ENCODE assay signal across 11 cellular contexts in genomic region chr2:121479882-121480522, GRCh38. TPM values are rescaled to one million over a fixed set of nuclear protein-coding genes. Genes with fewer than 3 reads are reported as not detected.
DNase-seq lines count a peak whose midpoint lies in the region; ATAC-seq and TF ChIP-seq lines count a peak whose summit lies in the region.
"Had no signal": no experiment of that assay in that cellular context is flagged by ENCODE, and none has a peak within 500 bp of the region (broad histone marks: within the 10 kb centered on the region; RNA-seq: fewer than 3 reads in every experiment).

No MANE protein-coding gene starts in this region.

- H2AFZ ChIP-seq in OCI-LY1 (ENCODE audit: low read length): no peak overlapping the region

- peak overlapping the region; percentile 11 for H3K27ac Mint-ChIP-seq in activated CD4-positive, alpha-beta T cell treated with anti-CD3 and anti-CD28 coated beads for 36 hours

- H3K27ac ChIP-seq in OCI-LY1 (ENCODE audit: low read depth, low read length, poor library complexity, severe bottlenecking): no peak overlapping the region
- no peak overlapping the region for H3K27ac ChIP-seq in cardiac muscle cell
- H3K27ac ChIP-seq in transverse colon: peak overlapping the region in 2 of 4 donors; percentile 22 to 45
- H3K27ac ChIP-seq: BLaER1 treated with 17β-estradiol and CSF1 and Interleukin-3, amounts not matched to agents 10 nM and 100 nM; HL-60 had no signal

- TF ChIP-seq EP300 in transverse colon (IDR thresholded peaks at IDR 0.05; ENCODE audit: low read depth): no peak

- H3K27me3 ChIP-seq in OCI-LY1 (ENCODE audit: insufficient read depth, low read length) (no peaks in the 10 kb centered on the region), cardiac muscle cell (no peaks in the 10 kb centered on the region), transverse colon (no peaks in the 10 kb centered on the region)
- H3K27me3 ChIP-seq: BLaER1 treated with 17β-estradiol and CSF1 and Interleukin-3, amounts not matched to agents 10 nM and 100 nM had no signal

- CTCF ChIA-PET in activated CD4-positive, alpha-beta T cell treated with anti-CD3 and anti-CD28 coated beads for 36 hours (lab: Charles Lee): interaction anchor here (0.6 to 1.2 kb wide), 4 partner anchors 9 to 1167 kb away, joined by 3 to 4 read pairs (median 3); no protein-coding TSS in a partner anchor

- no peaks in the 10 kb centered on the region for H3F3A ChIP-seq in OCI-LY1 (ENCODE audit: insufficient read depth, low read length)

- no peak for ATAC-seq in activated CD4-positive, alpha-beta T cell treated with anti-CD3 and anti-CD28 coated beads for 36 hours
- no peak for ATAC-seq in HG02885 (IDR thresholded peaks at IDR 0.05; ENCODE audit: poor library complexity, unreplicated experiment)

- no peaks in the 10 kb centered on the region for H3K9me3 Mint-ChIP-seq in activated CD4-positive, alpha-beta T cell treated with anti-CD3 and anti-CD28 coated beads for 36 hours (ENCODE audit: low read depth)

- H3K9ac ChIP-seq in OCI-LY1 (ENCODE audit: low read length): no peak overlapping the region
- H3K9ac ChIP-seq: BLaER1 treated with 17β-estradiol and CSF1 and Interleukin-3, amounts not matched to agents 10 nM and 100 nM had no signal

- H3K79me2 ChIP-seq in OCI-LY1 (ENCODE audit: insufficient read depth, low read length): 0 out of 2 replicates have a peak, but pooled peaks cover 6% of the 10 kb centered on the region

- POLR2A ChIA-PET in activated CD4-positive, alpha-beta T cell treated with anti-CD3 and anti-CD28 coated beads for 36 hours (lab: Charles Lee): no interaction called here

- 34 to 40% methylated on average over 5 to 8 of the region's 8 CpGs for WGBS in transverse colon (ENCODE audit: low coverage in 1 of 2), 2 donors

- H3K9me3 ChIP-seq in OCI-LY1 (ENCODE audit: low read length) (no peaks in the 10 kb centered on the region), cardiac muscle cell (ENCODE audit: low read depth) (no peaks in the 10 kb centered on the region), transverse colon (no peaks in the 10 kb centered on the region)
- H3K9me3 ChIP-seq: BLaER1 treated with 17β-estradiol and CSF1 and Interleukin-3, amounts not matched to agents 10 nM and 100 nM had no signal

- H3K4me2 ChIP-seq in OCI-LY1 (ENCODE audit: low read length): no peak overlapping the region
- H3K4me2 ChIP-seq: BLaER1 treated with 17β-estradiol and CSF1 and Interleukin-3, amounts not matched to agents 10 nM and 100 nM had no signal

- H3K4me3 Mint-ChIP-seq in activated CD4-positive, alpha-beta T cell treated with anti-CD3 and anti-CD28 coated beads for 36 hours: no peak overlapping the region

- no peak for TF ChIP-seq POLR2A in transverse colon (IDR thresholded peaks at IDR 0.05)

- DNase-seq in activated CD4-positive, alpha-beta T cell treated with anti-CD3 and anti-CD28 coated beads for 36 hours: no peak
- no peak for DNase-seq in activated CD4-positive, alpha-beta T cell treated with anti-CD3 and anti-CD28 coated beads, Interleukin-2, amount 50 U/mL, for 1 hour
- DNase-seq in cardiac muscle cell (ENCODE audit: low read depth in 1 of 2, low spot score in 1 of 2) (peak; percentile 42 to 43), transverse colon (peak; percentile 68), COR-L47 (lab: John Stamatoyannopoulos, UW) (no peak)
- no peak for DNase-seq in stimulated activated CD4-positive, alpha-beta T cell treated with anti-CD3 and anti-CD28 coated beads, Interleukin-2, amount 100 ng/mL, for 48 hours
- DNase-seq: activated T-cell treated with anti-CD3 and anti-CD28 coated beads for 4 hours had no signal

- H3K36me3 ChIP-seq in OCI-LY1 (ENCODE audit: insufficient read depth, low read length): peaks cover 4% of the 10 kb centered on the region; the same call in 1 of the 2 replicates
- no peaks in the 10 kb centered on the region for H3K36me3 ChIP-seq in cardiac muscle cell
- H3K36me3 ChIP-seq in transverse colon: no peaks in the 10 kb centered on the region

- peaks cover 7% of the 10 kb centered on the region for H3K36me3 Mint-ChIP-seq in activated CD4-positive, alpha-beta T cell treated with anti-CD3 and anti-CD28 coated beads for 36 hours (ENCODE audit: low read depth)

- peak; percentile 49 for TF ChIP-seq CTCF in OCI-LY1 (IDR thresholded peaks at IDR 0.05; ENCODE audit: low read length)
- TF ChIP-seq CTCF in cardiac muscle cell (IDR thresholded peaks at IDR 0.05; ENCODE audit: low read depth, low read length): peak; percentile 30
- TF ChIP-seq CTCF in transverse colon (IDR thresholded peaks at IDR 0.05): peak; percentile 10 to 38 (median 36)

- intact Hi-C loops in activated CD4-positive, alpha-beta T cell treated with anti-CD3 and anti-CD28 coated beads for 36 hours (cut with DNase I, micrococcal nuclease): no loop called here
- intact Hi-C loops in transverse colon (cut with DNase I; ENCODE audit: low total_unique reads): no loop called here

- H3K4me3 ChIP-seq in OCI-LY1 (ENCODE audit: low read depth, low read length, poor library complexity, severe bottlenecking) (no peak overlapping the region), cardiac muscle cell (no peak overlapping the region), transverse colon (no peak overlapping the region)
- H3K4me3 ChIP-seq: BLaER1 treated with 17β-estradiol and CSF1 and Interleukin-3, amounts not matched to agents 10 nM and 100 nM had no signal

- peaks cover 28% of the 10 kb centered on the region for H3K4me1 Mint-ChIP-seq in activated CD4-positive, alpha-beta T cell treated with anti-CD3 and anti-CD28 coated beads for 36 hours

- no peaks in the 10 kb centered on the region for H4K20me1 ChIP-seq in OCI-LY1 (ENCODE audit: insufficient read depth, low read length)

- no peaks in the 10 kb centered on the region for H3K27me3 Mint-ChIP-seq in activated CD4-positive, alpha-beta T cell treated with anti-CD3 and anti-CD28 coated beads for 36 hours

- in situ Hi-C loops in transverse colon (cut with MboI; ENCODE audit: low pct_ligation_motif_present in 1 of 4, low pct_unique_long_range_greater_than_20kb in 1 of 4, low sequenced_read_pairs in 3 of 4): no loop called here

- peaks cover 4% of the 10 kb centered on the region for H3K4me1 ChIP-seq in OCI-LY1 (ENCODE audit: insufficient read depth, low read length, severe bottlenecking)
- H3K4me1 ChIP-seq in cardiac muscle cell (ENCODE audit: low read depth): peaks cover 35% of the 10 kb centered on the region
- H3K4me1 ChIP-seq in transverse colon: peaks cover 11 to 28% (median 17%) of the 10 kb centered on the region in 4 donors

- H3K9me2 ChIP-seq in OCI-LY1 (ENCODE audit: low read depth, low read length): no peaks in the 10 kb centered on the region

RNA-seq across cellular contexts. Expression of gene RNU4ATAC, which starts 50.7 kb away (rescaled TPM):
- not detected for total RNA-seq in activated CD4-positive, alpha-beta T cell treated with anti-CD3 and anti-CD28 coated beads for 36 hours
- total RNA-seq in cardiac muscle cell (not detected in 2 replicates), transverse colon (under 1 TPM in 1 of 4 donors, not detected in 3; under 0.01 TPM)
- polyA plus RNA-seq in cardiac muscle cell: 4.4 and 11.3 TPM in 2 replicates

Comparison
In these comparisons a context has a peak if more than half of its experiments do, and no peak if none do; other contexts are left out.
1. DNase-seq: peak in cardiac muscle cell (2 of 2) and transverse colon (single experiment); none in activated CD4-positive, alpha-beta T cell treated with anti-CD3 and anti-CD28 coated beads for 36 hours (single experiment), activated CD4-positive, alpha-beta T cell treated with anti-CD3 and anti-CD28 coated beads, Interleukin-2, amount 50 U/mL, for 1 hour (single experiment), COR-L47 (single experiment) and stimulated activated CD4-positive, alpha-beta T cell treated with anti-CD3 and anti-CD28 coated beads, Interleukin-2, amount 100 ng/mL, for 48 hours (0 of 2).
2. Peak in every context shown above with its lines, with median percentiles within 50 percentile points of each other: CTCF ChIP-seq.